Comparison of ENCODE assay signal across 7 cellular contexts in the genomic region with DNA sequence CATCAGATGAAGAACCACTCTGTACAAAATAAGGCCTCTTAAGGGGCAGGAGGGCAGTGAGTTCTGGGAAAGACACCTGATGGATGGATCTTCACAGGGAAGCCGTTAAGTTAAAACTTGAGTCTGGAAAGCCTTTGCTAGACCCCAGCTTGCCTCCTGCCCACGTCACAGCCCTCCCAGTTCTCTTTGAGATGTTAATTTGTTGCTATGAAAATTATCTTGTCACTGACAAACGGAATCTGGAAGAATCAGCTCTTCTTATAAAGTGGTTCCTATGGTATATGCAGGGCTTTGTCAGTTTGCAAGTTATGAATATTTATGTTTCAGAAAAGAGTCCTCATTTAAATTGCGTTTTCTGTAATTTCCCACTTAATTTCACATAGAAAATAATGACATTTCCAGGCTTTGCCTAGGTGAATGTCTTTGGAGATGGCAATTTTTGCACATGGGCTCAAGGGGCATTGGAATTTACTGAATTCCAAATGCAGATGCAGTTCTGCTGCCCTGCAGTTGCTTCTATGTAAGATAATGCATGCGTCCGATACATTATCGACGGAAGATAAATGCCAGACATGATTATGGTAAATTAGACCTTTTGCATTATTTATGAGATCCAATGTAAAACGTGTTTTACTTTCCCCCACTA.
"Had no signal": no experiment of that assay in that cellular context is flagged by ENCODE, and none has a peak within 500 bp of the region (broad histone marks: within the 10 kb centered on the region; RNA-seq: fewer than 3 reads in every experiment).

No MANE protein-coding gene starts in this region.

- H3K9me3 Mint-ChIP-seq: GM23338 had no signal

- H3K27ac Mint-ChIP-seq: GM23338, H9, IgD-negative memory B cell had no signal

- H3K27ac ChIP-seq: HL-60 had no signal

- ATAC-seq: GM23338, HepG2 had no signal

- H3K36me3 Mint-ChIP-seq: IgD-negative memory B cell had no signal

- H3K4me3 Mint-ChIP-seq: GM23338, H9, IgD-negative memory B cell had no signal

- DNase-seq: H9, HCEC 1CT, KBM-7 had no signal

- H3K4me1 Mint-ChIP-seq: IgD-negative memory B cell had no signal
